Comparison of ENCODE assay signal across 8 cellular contexts in genomic region chr2:202377308-202377736, GRCh38. TPM values are rescaled to one million over a fixed set of nuclear protein-coding genes. Genes with fewer than 3 reads are reported as not detected.
DNase-seq lines count a peak whose midpoint lies in the region; ATAC-seq and TF ChIP-seq lines count a peak whose summit lies in the region.

No MANE protein-coding gene starts in this region.

- peak overlapping the region; percentile 92 for H3K27ac ChIP-seq in muscle layer of duodenum (ENCODE audit: low read length)
- peak overlapping the region; percentile 90 for H3K27ac ChIP-seq in urinary bladder (ENCODE audit: low read depth)

- H3K4me3 Mint-ChIP-seq in Caco-2 (ENCODE audit: unreplicated experiment) = peak overlapping the region; percentile 84
- peak overlapping the region; percentile 99 for H3K4me3 Mint-ChIP-seq in activated CD4-positive, alpha-beta memory T cell treated with anti-CD3 and anti-CD28 coated beads, Interleukin-2, amount 10 ng/mL, durations not matched to agents 7 days and 5 days

- H3K36me3 ChIP-seq in Caco-2 (ENCODE audit: control insufficient read depth, insufficient read depth, low read length) (no peaks in the 10 kb centered on the region), muscle layer of duodenum (ENCODE audit: control insufficient read depth in 1 of 2, insufficient read depth in 2 of 2, low read length in 2 of 2) (no peaks in the 10 kb centered on the region), urinary bladder (ENCODE audit: insufficient read depth) (no peaks in the 10 kb centered on the region)

- peak overlapping the region; percentile 89 for H3K27ac Mint-ChIP-seq in Caco-2 (ENCODE audit: unreplicated experiment)
- peak overlapping the region; percentile 75 for H3K27ac Mint-ChIP-seq in activated CD4-positive, alpha-beta memory T cell treated with anti-CD3 and anti-CD28 coated beads, Interleukin-2, amount 10 ng/mL, durations not matched to agents 7 days and 5 days

- no peaks in the 10 kb centered on the region for H3K9me3 ChIP-seq in Caco-2
- H3K9me3 ChIP-seq in muscle layer of duodenum (ENCODE audit: control insufficient read depth in 1 of 2, low read length in 2 of 2) = no peaks in the 10 kb centered on the region

- H3K9me3 Mint-ChIP-seq in Caco-2 (ENCODE audit: unreplicated experiment) = no peaks in the 10 kb centered on the region
- H3K9me3 Mint-ChIP-seq in activated CD4-positive, alpha-beta memory T cell treated with anti-CD3 and anti-CD28 coated beads, Interleukin-2, amount 10 ng/mL, durations not matched to agents 7 days and 5 days = no peaks in the 10 kb centered on the region

- DNase-seq in Caco-2 (peak; percentile 44 to 52), HuH-7.5 (ENCODE audit: low spot score) (peak; percentile 16)
- DNase-seq in activated CD4-positive, alpha-beta memory T cell treated with anti-CD3 and anti-CD28 coated beads, Interleukin-2, amount 10 ng/mL, durations not matched to agents 7 days and 5 days = no peak
- no peak for DNase-seq in stimulated activated naive CD4-positive, alpha-beta T cell treated with Interleukin-2 at 50 U/mL for 16 hours (lab: John Stamatoyannopoulos, UW)

- H3K4me1 ChIP-seq in Caco-2 = peaks cover 14% of the 10 kb centered on the region; the same call in 1 of the 2 replicates
- peaks cover 0 to 21% of the 10 kb centered on the region in 2 donors for H3K4me1 ChIP-seq in muscle layer of duodenum (ENCODE audit: control insufficient read depth in 1 of 2, insufficient read depth in 2 of 2, low read length in 2 of 2)
- H3K4me1 ChIP-seq in urinary bladder (ENCODE audit: insufficient read depth) = no peaks in the 10 kb centered on the region

- BruUV-seq in Caco-2 (replicated peaks; lab: Mats Ljungman, UMichigan) = no TSS peak

- ATAC-seq in esophagus mucosa (peak; percentile 4), GM18861 (IDR thresholded peaks at IDR 0.05; ENCODE audit: unreplicated experiment) (no peak)

- peaks cover 17% of the 10 kb centered on the region for H3K4me1 Mint-ChIP-seq in Caco-2 (ENCODE audit: low read depth, unreplicated experiment)
- peaks cover 25% of the 10 kb centered on the region for H3K4me1 Mint-ChIP-seq in activated CD4-positive, alpha-beta memory T cell treated with anti-CD3 and anti-CD28 coated beads, Interleukin-2, amount 10 ng/mL, durations not matched to agents 7 days and 5 days

- no peaks in the 10 kb centered on the region for H3K27me3 Mint-ChIP-seq in Caco-2 (ENCODE audit: insufficient read depth, unreplicated experiment)
- H3K27me3 Mint-ChIP-seq in activated CD4-positive, alpha-beta memory T cell treated with anti-CD3 and anti-CD28 coated beads, Interleukin-2, amount 10 ng/mL, durations not matched to agents 7 days and 5 days = peaks cover 7% of the 10 kb centered on the region

- H3K27me3 ChIP-seq in Caco-2 (replicated peaks; ENCODE audit: control insufficient read depth, insufficient read depth, low read length) = no peaks in the 10 kb centered on the region
- no peaks in the 10 kb centered on the region for H3K27me3 ChIP-seq in muscle layer of duodenum (ENCODE audit: low read depth, low read length)

- CTCF ChIA-PET in Caco-2 (lab: Charles Lee) = no interaction called here
- CTCF ChIA-PET in activated CD4-positive, alpha-beta memory T cell treated with anti-CD3 and anti-CD28 coated beads, Interleukin-2, amount 10 ng/mL, durations not matched to agents 7 days and 5 days (lab: Charles Lee) = no interaction called here

- H3K4me3 ChIP-seq in Caco-2 (ENCODE audit: low read depth, low read length) (peak overlapping the region; percentile 96), muscle layer of duodenum (ENCODE audit: low read depth in 1 of 2, low read length in 2 of 2) (peak overlapping the region; percentile 83 to 88), urinary bladder (ENCODE audit: low read depth, low read length) (peak overlapping the region; percentile 94)

- POLR2A ChIA-PET in Caco-2 (lab: Charles Lee) = interaction anchor here (0.5 to 0.6 kb wide), 2 partner anchors 107 to 175 kb away, joined by 4 to 6 read pairs; no protein-coding TSS in a partner anchor
- POLR2A ChIA-PET in activated CD4-positive, alpha-beta memory T cell treated with anti-CD3 and anti-CD28 coated beads, Interleukin-2, amount 10 ng/mL, durations not matched to agents 7 days and 5 days (lab: Charles Lee) = interaction anchor here (2.0 kb wide), 1 partner anchor 110 kb away, joined by 8 read pairs; no protein-coding TSS in a partner anchor

- 1% methylated on average over 29 of the region's 29 CpGs for WGBS in urinary bladder

- intact Hi-C loops in Caco-2 (cut with micrococcal nuclease; ENCODE audit: unreplicated experiment) = loop anchor here (5.0 kb wide), 3 partner anchors 70 to 115 kb away; partner anchors contain the start of gene NOP58

- H3K36me3 Mint-ChIP-seq in Caco-2 (ENCODE audit: insufficient read depth, unreplicated experiment) = peaks cover 25% of the 10 kb centered on the region
- H3K36me3 Mint-ChIP-seq in activated CD4-positive, alpha-beta memory T cell treated with anti-CD3 and anti-CD28 coated beads, Interleukin-2, amount 10 ng/mL, durations not matched to agents 7 days and 5 days (ENCODE audit: low read depth) = peaks cover 6% of the 10 kb centered on the region

- no peak for TF ChIP-seq CTCF in Caco-2 (IDR thresholded peaks at IDR 0.05; ENCODE audit: insufficient read depth in 1 of 2, low read depth in 1 of 2, low read length in 1 of 2, severe bottlenecking in 1 of 2, unreplicated experiment in 1 of 2)

RNA-seq across cellular contexts. Expression of gene BMPR2, which starts 1.2 kb away (rescaled TPM):
- total RNA-seq in Caco-2 (2022) = 27.2 and 28.1 TPM in 2 replicates
- total RNA-seq in activated CD4-positive, alpha-beta memory T cell treated with anti-CD3 and anti-CD28 coated beads, Interleukin-2, amount 10 ng/mL, durations not matched to agents 7 days and 5 days = 10 to 100 TPM in 1 of 2 experiments, 1 to 10 TPM in 1; 9.7 to 10.6 TPM
- total RNA-seq in esophagus mucosa = 22.7 TPM
- 86.7 TPM for total RNA-seq in urinary bladder
- polyA plus RNA-seq in urinary bladder = 20.1 TPM

Comparison
In these comparisons a context has a peak if more than half of its experiments do, and no peak if none do; other contexts are left out.
1. DNase-seq: peak in Caco-2 (2 of 2) and HuH-7.5 (single experiment); none in activated CD4-positive, alpha-beta memory T cell treated with anti-CD3 and anti-CD28 coated beads, Interleukin-2, amount 10 ng/mL, durations not matched to agents 7 days and 5 days (single experiment) and stimulated activated naive CD4-positive, alpha-beta T cell treated with Interleukin-2 at 50 U/mL for 16 hours (single experiment).
2. Peak in every context shown above with its lines, with median percentiles within 50 percentile points of each other: H3K4me3 ChIP-seq.